ENCODE assay signal across 10 cellular contexts in the genomic region with DNA sequence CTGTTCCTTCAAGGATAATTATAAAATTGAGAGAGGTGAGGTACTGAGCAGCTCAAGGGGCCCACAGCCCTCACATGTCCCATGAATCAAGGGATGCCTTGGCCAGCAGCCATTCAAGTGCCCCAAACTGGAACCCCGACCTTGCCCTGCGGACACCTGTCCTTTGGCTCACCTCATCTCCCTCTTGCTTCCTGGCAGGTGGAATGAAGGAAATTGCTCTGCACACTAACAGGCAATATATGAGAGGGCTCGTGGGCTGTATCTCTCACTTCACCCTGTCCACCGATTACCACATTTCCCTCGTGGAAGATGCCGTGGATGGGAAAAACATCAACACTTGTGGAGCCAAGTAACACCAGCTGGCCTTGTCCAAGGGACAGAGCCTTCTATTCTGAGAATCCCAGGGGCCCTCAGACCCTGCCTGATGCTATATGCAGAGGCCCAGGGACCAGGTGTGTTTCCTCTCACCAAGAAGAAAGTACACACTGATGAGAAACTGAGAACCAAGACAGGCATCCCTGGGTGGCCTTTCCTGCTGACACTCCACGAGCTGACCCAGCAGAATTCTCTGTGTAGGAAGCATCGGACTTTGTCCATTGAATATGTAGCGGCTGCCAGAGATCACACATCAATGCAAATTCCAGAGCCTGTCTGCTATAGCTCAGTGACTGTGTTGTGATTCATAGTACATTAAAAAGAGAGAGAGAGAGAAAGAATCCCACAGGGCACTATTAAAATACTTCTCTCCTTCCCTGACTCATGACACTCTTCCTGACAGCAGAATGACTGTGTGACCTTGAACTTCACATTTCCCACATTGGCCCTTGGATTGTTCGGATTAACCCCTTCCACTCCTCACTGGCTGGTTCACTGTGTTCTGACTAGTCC.
DNase-seq lines count a peak whose midpoint lies in the region; ATAC-seq and TF ChIP-seq lines count a peak whose summit lies in the region.
"Had no signal": no experiment of that assay in that cellular context is flagged by ENCODE, and none has a peak within 500 bp of the region (broad histone marks: within the 10 kb centered on the region; RNA-seq: fewer than 3 reads in every experiment).

No MANE protein-coding gene starts in this region.

- H3K4me1 ChIP-seq in BLaER1 (peaks cover 26% of the 10 kb centered on the region), RWPE2 (ENCODE audit: insufficient read depth, poor library complexity, severe bottlenecking) (peaks cover 63% of the 10 kb centered on the region), trophoblast cell (ENCODE audit: control insufficient read depth in 1 of 2, insufficient read depth in 2 of 2, low read length in 2 of 2) (peaks cover 7 to 9% of the 10 kb centered on the region in 2 experiments)

- no peak overlapping the region for H3K4me3 ChIP-seq in BLaER1
- H3K4me3 ChIP-seq in RWPE2 (ENCODE audit: severe bottlenecking) = no peak overlapping the region
- no peak overlapping the region for H3K4me3 ChIP-seq in fibroblast of pulmonary artery (replicated peaks; ENCODE audit: low read depth, low read length)
- no peak overlapping the region for H3K4me3 ChIP-seq in trophoblast cell (ENCODE audit: low read depth, low read length)

- no peak overlapping the region for H3K18ac ChIP-seq in trophoblast cell (ENCODE audit: low read length)

- no peak overlapping the region for H3K14ac ChIP-seq in trophoblast cell (ENCODE audit: low read length)

- H4K91ac ChIP-seq in trophoblast cell (ENCODE audit: low read depth, low read length) = no peak overlapping the region

- H3K79me1 ChIP-seq in trophoblast cell (ENCODE audit: low read length) = peaks cover 4% of the 10 kb centered on the region

- H3K27me3 ChIP-seq in BLaER1 = no peaks in the 10 kb centered on the region
- no peaks in the 10 kb centered on the region for H3K27me3 ChIP-seq in RWPE2 (ENCODE audit: insufficient read depth, poor library complexity, severe bottlenecking)
- H3K27me3 ChIP-seq in trophoblast cell (ENCODE audit: insufficient read depth, low read length) = no peaks in the 10 kb centered on the region

- H2BK12ac ChIP-seq in trophoblast cell (ENCODE audit: low read length) = no peak overlapping the region

- no peak overlapping the region for H4K12ac ChIP-seq in trophoblast cell (ENCODE audit: low read depth, low read length)

- no peak overlapping the region for H2AFZ ChIP-seq in trophoblast cell (ENCODE audit: insufficient read depth, low read length, poor library complexity)

- H4K8ac ChIP-seq in trophoblast cell (ENCODE audit: low read depth, low read length) = no peak overlapping the region

- no peak overlapping the region for H2BK120ac ChIP-seq in trophoblast cell (ENCODE audit: insufficient read depth, low read length, poor library complexity)

- no CpG with 5 or more reads among the region's 10 CpGs for whole genome bisulfite sequencing in trophoblast cell (ENCODE audit: extremely low coverage, insufficient coverage, insufficient read length)

- DNase-seq in RWPE2 (ENCODE audit: low spot score) (no peak), fibroblast of pulmonary artery (ENCODE audit: low read depth) (peak; percentile 84), trophoblast cell (peak; percentile 18 to 33), activated T-cell treated with anti-CD3 and anti-CD28 coated beads for 4 hours (no peak), NCI-H146 treated with DMSO at 0.1 percent for 48 hours (lab: John Stamatoyannopoulos, UW; ENCODE audit: unreplicated experiment) (no peak)
- DNase-seq: activated naive CD4-positive, alpha-beta T cell treated with anti-CD3 and anti-CD28 coated beads, Interleukin-2, amount 10 ng/mL, durations not matched to agents 7 days and 5 days; naive B cell had no signal

- TF ChIP-seq CTCF in RWPE2 (IDR thresholded peaks at IDR 0.05; ENCODE audit: poor library complexity, severe bottlenecking) = no peak
- no peak for TF ChIP-seq CTCF in fibroblast of pulmonary artery (IDR thresholded peaks at IDR 0.05; ENCODE audit: low read length, missing control alignments)

- H3K4me2 ChIP-seq in BLaER1 = peak overlapping the region; percentile 24; the same call in 1 of the 2 replicates
- no peak overlapping the region for H3K4me2 ChIP-seq in trophoblast cell (ENCODE audit: low read length)

- no peak overlapping the region for H3K9ac ChIP-seq in BLaER1
- no peak overlapping the region for H3K9ac ChIP-seq in trophoblast cell (ENCODE audit: low read length)

- peak; percentile 86 for ATAC-seq in RWPE2 (ENCODE audit: low read depth)
- ATAC-seq in GM21515 (IDR thresholded peaks at IDR 0.05; ENCODE audit: unreplicated experiment) = no peak
- ATAC-seq in GM18502 (IDR thresholded peaks at IDR 0.05; ENCODE audit: poor library complexity, unreplicated experiment) = no peak

- no peaks in the 10 kb centered on the region for H3K36me3 ChIP-seq in BLaER1
- no peaks in the 10 kb centered on the region for H3K36me3 ChIP-seq in RWPE2 (ENCODE audit: low read depth)
- H3K36me3 ChIP-seq in trophoblast cell (ENCODE audit: control insufficient read depth in 1 of 2, insufficient read depth in 2 of 2, low read length in 2 of 2) = no peaks in the 10 kb centered on the region

- H2BK5ac ChIP-seq in trophoblast cell (ENCODE audit: low read depth, low read length, poor library complexity) = no peak overlapping the region

- H3K4ac ChIP-seq in trophoblast cell (ENCODE audit: low read depth, low read length) = no peak overlapping the region

- no peak overlapping the region for H2AK5ac ChIP-seq in trophoblast cell (ENCODE audit: low read length)

- H3K9me3 ChIP-seq in BLaER1 (no peaks in the 10 kb centered on the region), RWPE2 (ENCODE audit: severe bottlenecking) (no peaks in the 10 kb centered on the region), trophoblast cell (ENCODE audit: insufficient read depth, low read depth, low read length) (peaks cover 5% of the 10 kb centered on the region)

- H4K20me1 ChIP-seq in BLaER1 = no peaks in the 10 kb centered on the region

- H3K79me2 ChIP-seq in trophoblast cell (ENCODE audit: control insufficient read depth, insufficient read depth, low read length, poor library complexity) = peaks cover 2% of the 10 kb centered on the region

- H3K23ac ChIP-seq in trophoblast cell (ENCODE audit: low read length) = no peak overlapping the region

- H3K27ac ChIP-seq in BLaER1 = no peak overlapping the region
- peak overlapping the region; percentile 53 for H3K27ac ChIP-seq in RWPE2 (ENCODE audit: poor library complexity, severe bottlenecking)
- no peak overlapping the region for H3K27ac ChIP-seq in trophoblast cell (ENCODE audit: low read depth, low read length)

Comparison
In these comparisons a context has a peak if more than half of its experiments do, and no peak if none do; other contexts are left out.
1. DNase-seq: peak in fibroblast of pulmonary artery (single experiment) and trophoblast cell (2 of 2); none in RWPE2 (single experiment), activated T-cell treated with anti-CD3 and anti-CD28 coated beads for 4 hours (single experiment) and NCI-H146 treated with DMSO at 0.1 percent for 48 hours (single experiment).